1 cellular context compared by ENCODE assay signal in genomic region chr6:44028767-44029166, GRCh38.
TF ChIP-seq lines count a peak whose summit lies in the region.

No MANE protein-coding gene starts in this region.

TF ChIP-seq in WTC11, 78 proteins besides CTCF, POLR2A, EP300 and RAD21 (continued from another document):
- TF ChIP-seq ZNF532 (CRISPR knock-in tag; IDR thresholded peaks at IDR 0.05; ENCODE audit: borderline replicate concordance), result no peak
- no peak for TF ChIP-seq CDX4 (CRISPR knock-in tag; IDR thresholded peaks at IDR 0.05; ENCODE audit: borderline replicate concordance)
- no peak for TF ChIP-seq MAX (CRISPR knock-in tag; IDR thresholded peaks at IDR 0.05)
- no peak for TF ChIP-seq TEAD1 (CRISPR knock-in tag; IDR thresholded peaks at IDR 0.05)
- no peak for TF ChIP-seq NFATC4 (CRISPR knock-in tag; IDR thresholded peaks at IDR 0.05)
- no peak for TF ChIP-seq ATF2 (CRISPR knock-in tag; IDR thresholded peaks at IDR 0.05; ENCODE audit: borderline replicate concordance, low read depth)
